In genomic region chr9:96383165-96383939, GRCh38 we compare ENCODE assay signal across 8 cellular contexts. TPM values are rescaled to one million over a fixed set of nuclear protein-coding genes. Genes with fewer than 3 reads are reported as not detected.
DNase-seq lines count a peak whose midpoint lies in the region; ATAC-seq and TF ChIP-seq lines count a peak whose summit lies in the region.

TSS of gene SLC35D2 (minus strand) at chr9:96383711. CDS start at chr9:96383634, 77 bp downstream.

- no TSS peak for BruUV-seq in Panc1 (replicated peaks; lab: Mats Ljungman, UMichigan)
- BruUV-seq in MCF 10A (replicated peaks; lab: Mats Ljungman, UMichigan), result no TSS peak

- H3K9me3 Mint-ChIP-seq in MCF 10A (ENCODE audit: unreplicated experiment), result no peaks in the 10 kb centered on the region
- no peaks in the 10 kb centered on the region for H3K9me3 Mint-ChIP-seq in progenitor cell of endocrine pancreas (ENCODE audit: low read depth)

- H3K36me3 Mint-ChIP-seq in MCF 10A (ENCODE audit: insufficient read depth, unreplicated experiment) (peaks cover 7% of the 10 kb centered on the region), progenitor cell of endocrine pancreas (ENCODE audit: insufficient read depth) (peaks cover 13% of the 10 kb centered on the region)

- CTCF ChIA-PET in AG04449 (lab: Yijun Ruan, JAX), result interaction anchor here (1.4 to 1.8 kb wide), 4 partner anchors 10 to 283 kb away, joined by 4 read pairs; no protein-coding TSS in a partner anchor
- CTCF ChIA-PET in Panc1 (lab: Charles Lee), result interaction anchor here (0.7 kb wide), 1 partner anchor 18 kb away, joined by 3 read pairs; no protein-coding TSS in a partner anchor
- CTCF ChIA-PET in MCF 10A (lab: Yijun Ruan, JAX), result interaction anchor here (0.7 to 1.6 kb wide), 3 partner anchors 15 to 76 kb away, joined by 3 to 5 read pairs (median 3); no protein-coding TSS in a partner anchor

- no peaks in the 10 kb centered on the region for H3K9me3 ChIP-seq in Panc1 (ENCODE audit: control insufficient read depth, insufficient read depth, low read depth, low read length)

- H3K27me3 Mint-ChIP-seq in MCF 10A (ENCODE audit: insufficient read depth, unreplicated experiment) (no peaks in the 10 kb centered on the region), progenitor cell of endocrine pancreas (no peaks in the 10 kb centered on the region)

- intact Hi-C loops in Panc1 (cut with micrococcal nuclease; ENCODE audit: unreplicated experiment), result no loop called here
- intact Hi-C loops in MCF 10A (cut with micrococcal nuclease), result loop anchor here (2.0 to 5.0 kb wide), 2 partner anchors 34 to 69 kb away; partner anchors contain the start of gene ZNF367

- in situ Hi-C loops in Panc1 (cut with HindIII; ENCODE audit: low pct_unique_long_range_greater_than_20kb, low sequenced_read_pairs), result no loop called here

- H3K4me1 ChIP-seq in Panc1 (ENCODE audit: control insufficient read depth, insufficient read depth, low read length), result peaks cover 14% of the 10 kb centered on the region

- peak within 1 kb of the TSS; percentile 83 for H3K4me3 Mint-ChIP-seq in MCF 10A (ENCODE audit: unreplicated experiment)
- peak within 1 kb of the TSS; percentile 82 for H3K4me3 Mint-ChIP-seq in progenitor cell of endocrine pancreas (ENCODE audit: low read depth)

- POLR2A ChIA-PET in AG04449 (lab: Yijun Ruan, JAX) (no interaction called here), Panc1 (lab: Charles Lee) (interaction anchor here (0.6 kb wide), 1 partner anchor 33 kb away, joined by 10 read pairs; no protein-coding TSS in a partner anchor), MCF 10A (lab: Yijun Ruan, JAX) (interaction anchor here (0.8 to 3.6 kb wide), 10 partner anchors 8 to 492 kb away, joined by 3 to 17 read pairs (median 4); partner anchors contain the start of gene ZNF367)

- TF ChIP-seq CTCF in AG04449 (IDR thresholded peaks at IDR 0.05; ENCODE audit: insufficient read depth, low read length, missing control alignments) (no peak), Panc1 (IDR thresholded peaks at IDR 0.05) (no peak), MCF 10A (IDR thresholded peaks at IDR 0.05; ENCODE audit: unreplicated experiment) (no peak), progenitor cell of endocrine pancreas (IDR thresholded peaks at IDR 0.05; ENCODE audit: unreplicated experiment) (no peak)

- H3K27ac ChIP-seq in Panc1 (ENCODE audit: low read length), result peak within 1 kb of the TSS; percentile 97

- peak within 1 kb of the TSS; percentile 67 for H3K4me3 ChIP-seq in AG04449 (ENCODE audit: low read depth, low read length)
- peak within 1 kb of the TSS; percentile 59 to 76 for H3K4me3 ChIP-seq in Panc1 (ENCODE audit: low read depth in 2 of 2, low read length in 2 of 2)

- DNase-seq in AG04449 (ENCODE audit: low read depth, low spot score) (no peak), Panc1 (ENCODE audit: low read depth, low spot score) (no peak), MCF 10A (ENCODE audit: unreplicated experiment) (peak; percentile 63), hippocampal formation (lab: John Stamatoyannopoulos, UW) (peak; percentile 44 to 61), progenitor cell of endocrine pancreas (ENCODE audit: low spot score, unreplicated experiment) (peak; percentile 53)

- H3K27me3 ChIP-seq in Panc1 (ENCODE audit: control insufficient read depth, insufficient read depth, low read length), result no peaks in the 10 kb centered on the region

- peak; percentile 71 for ATAC-seq in GM19023 (IDR thresholded peaks at IDR 0.05; ENCODE audit: unreplicated experiment)
- peak; percentile 97 for ATAC-seq in Panc1
- no peak for ATAC-seq in GM19324 (IDR thresholded peaks at IDR 0.05; ENCODE audit: low FRiP score, unreplicated experiment)
- no peak for ATAC-seq in GM21786 (IDR thresholded peaks at IDR 0.05; ENCODE audit: unreplicated experiment)

- peaks cover 6% of the 10 kb centered on the region; the same call in 1 of the 2 replicates for H3K36me3 ChIP-seq in Panc1 (ENCODE audit: control insufficient read depth, insufficient read depth, low read length)

- H3K4me1 Mint-ChIP-seq in MCF 10A (ENCODE audit: insufficient read depth, unreplicated experiment) (peaks cover 20% of the 10 kb centered on the region), progenitor cell of endocrine pancreas (ENCODE audit: low read depth) (peaks cover 25% of the 10 kb centered on the region)

- H3K27ac Mint-ChIP-seq in MCF 10A (ENCODE audit: low read depth, unreplicated experiment) (peak within 1 kb of the TSS; percentile 77), progenitor cell of endocrine pancreas (peak within 1 kb of the TSS; percentile 94)

RNA-seq across cellular contexts. Expression of gene SLC35D2, which starts in this region (rescaled TPM):
- 23.7 TPM for total RNA-seq in Panc1 (2021; ENCODE audit: unreplicated experiment)
- 18.0 TPM for polyA plus RNA-seq in Panc1 (2012; ENCODE audit: insufficient read length)
- 20.8 and 28.0 TPM in 2 replicates for total RNA-seq in MCF 10A (2022)
- total RNA-seq in progenitor cell of endocrine pancreas, result 52.6 and 60.9 TPM in 2 replicates

Comparison
In these comparisons a context has a peak if more than half of its experiments do, and no peak if none do; other contexts are left out.
1. DNase-seq: peak in MCF 10A (single experiment), hippocampal formation (2 of 2) and progenitor cell of endocrine pancreas (single experiment); none in AG04449 (single experiment) and Panc1 (single experiment).
2. ATAC-seq: peak in GM19023 (single experiment) and Panc1 (single experiment); none in GM19324 (single experiment) and GM21786 (single experiment).